In genomic region chr14:85701116-85701515, GRCh38 we compare ENCODE assay signal across 22 cellular contexts.
"Had no signal": no experiment of that assay in that cellular context is flagged by ENCODE, and none has a peak within 500 bp of the region (broad histone marks: within the 10 kb centered on the region; RNA-seq: fewer than 3 reads in every experiment).

No MANE protein-coding gene starts in this region.

- H3K4me2 ChIP-seq: PC-9 had no signal

- H2AFZ ChIP-seq: PC-9 had no signal

- ATAC-seq: K562, Right ventricle myocardium inferior, SK-N-SH treated with all-trans-retinoic acid at 6 μM for 48 hours had no signal

- H3K9me3 ChIP-seq: MG63, Peyer's patch, SJCRH30 had no signal

- H3K27ac Mint-ChIP-seq: IgD-negative memory B cell had no signal

- H3K4me3 Mint-ChIP-seq: IgD-negative memory B cell had no signal

- H3K27ac ChIP-seq: HL-60, PC-9, Peyer's patch, SJCRH30 had no signal

- H3K4me1 Mint-ChIP-seq: IgD-negative memory B cell had no signal

- DNase-seq: MG63; NCI-H1092 treated with DMSO at 0.1 percent for 48 hours; NCI-H1436; NCI-H1694; NCI-H187 treated with DMSO at 0.1 percent for 48 hours; NCI-H2029 treated with DMSO at 0.1 percent for 48 hours; NCI-H2171 treated with DMSO at 0.1 percent for 48 hours; NCI-H345; NCI-H446 treated with DMSO at 0.1 percent for 48 hours; NCI-H524; NCI-H526 treated with DMSO at 0.1 percent for 48 hours; NCI-H748 treated with DMSO at 0.1 percent for 48 hours; NK-92 treated with Interleukin-12 subunit alpha and Interleukin-12 subunit beta, amount 100 ng/mL, for 24 hours; PC-9; Peyer's patch; SHP77 treated with DMSO at 0.1 percent for 48 hours; SJCRH30 had no signal

- H3K36me3 Mint-ChIP-seq: IgD-negative memory B cell had no signal

- H3K27me3 ChIP-seq: MG63, Peyer's patch, SJCRH30 had no signal

- H3K4me3 ChIP-seq: K562, MG63, PC-9, Peyer's patch, SJCRH30 had no signal

- H3K36me3 ChIP-seq: MG63, Peyer's patch, SJCRH30 had no signal

- H3K4me1 ChIP-seq: Peyer's patch, SJCRH30 had no signal

- H3K27me3 Mint-ChIP-seq: IgD-negative memory B cell had no signal
